In genomic region chr4:3819210-3819919, GRCh38 we compare ENCODE assay signal across 22 cellular contexts. TPM values are rescaled to one million over a fixed set of nuclear protein-coding genes. Genes with fewer than 3 reads are reported as not detected.
"Had no signal": no experiment of that assay in that cellular context is flagged by ENCODE, and none has a peak within 500 bp of the region (broad histone marks: within the 10 kb centered on the region; RNA-seq: fewer than 3 reads in every experiment).

No MANE protein-coding gene starts in this region.

- H3K36me3 ChIP-seq: left ventricle myocardium inferior, prostate gland, spleen, suprapubic skin had no signal

- DNase-seq: activated CD4-positive, alpha-beta T cell treated with anti-CD3 and anti-CD28 coated beads, Interleukin-2, amount 10 ng/mL, durations not matched to agents 24 days and 14 days; activated CD4-positive, CD25-positive, alpha-beta regulatory T cell; activated CD8-positive, alpha-beta memory T cell treated with anti-CD3 and anti-CD28 coated beads, Interleukin-2, amount 50 U/mL, for 48 hours; activated gamma-delta T cell treated with Interleukin-2 at 50 U/mL for 16 hours; amniotic stem cell; effector memory CD4-positive, alpha-beta T cell; head of caudate nucleus; left ventricle myocardium inferior; mesendoderm; nucleus accumbens; spleen; SW 1271; trophoblast cell had no signal

- H3K4me3 ChIP-seq: left ventricle myocardium inferior, prostate gland, spleen, suprapubic skin had no signal

- FAIRE-seq: frontal cortex, islet of Langerhans, TTC549 had no signal

- H3K27ac ChIP-seq: epithelial cell of prostate, left ventricle myocardium inferior, prostate gland, spleen, suprapubic skin had no signal

- H3K9me3 ChIP-seq: prostate gland, suprapubic skin had no signal

- ATAC-seq: natural killer cell treated with Interleukin-12 subunit alpha and Interleukin-12 subunit beta and Interleukin-15 and Interleukin-18, amount 100 ng/mL, for 72 hours; sciatic nerve had no signal

- H3K4me1 ChIP-seq: left ventricle myocardium inferior, prostate gland, spleen, suprapubic skin had no signal

RNA-seq across cellular contexts. Expression of gene ADRA2C, which starts 53.2 kb away (rescaled TPM):
- total RNA-seq: activated CD4-positive, alpha-beta T cell treated with anti-CD3 and anti-CD28 coated beads, Interleukin-2, amount 10 ng/mL, durations not matched to agents 24 days and 14 days; natural killer cell treated with Interleukin-12 subunit alpha and Interleukin-12 subunit beta and Interleukin-15 and Interleukin-18, amount 100 ng/mL, for 72 hours; T-helper 2 cell treated with Interferon-gamma antibody and Interleukin-4, amounts not matched to agents 100 ng/mL and 5 ng/mL, for 36 hours had no signal
